Comparison of ENCODE assay signal across 14 cellular contexts in genomic region chr3:101816215-101817149, GRCh38. TPM values are rescaled to one million over a fixed set of nuclear protein-coding genes. Genes with fewer than 3 reads are reported as not detected.
DNase-seq lines count a peak whose midpoint lies in the region; ATAC-seq, FAIRE-seq and TF ChIP-seq lines count a peak whose summit lies in the region.
"Had no signal": no experiment of that assay in that cellular context is flagged by ENCODE, and none has a peak within 500 bp of the region (broad histone marks: within the 10 kb centered on the region; RNA-seq: fewer than 3 reads in every experiment).

No MANE protein-coding gene starts in this region.

- H3K4me1 ChIP-seq in left ventricle myocardium inferior (peaks cover 26% of the 10 kb centered on the region), right atrium auricular region (peaks cover 0 to 12% of the 10 kb centered on the region in 2 donors), astrocyte (ENCODE audit: insufficient read depth, low read length) (no peaks in the 10 kb centered on the region), upper lobe of right lung (no peaks in the 10 kb centered on the region)
- H3K4me1 ChIP-seq: testis had no signal

- FAIRE-seq in astrocyte (lab: Jason Lieb, UNC): no peak
- FAIRE-seq: GM12878 had no signal

- no peak overlapping the region for H3K27ac Mint-ChIP-seq in astrocyte (ENCODE audit: unreplicated experiment)

- H3K9me3 ChIP-seq in left ventricle myocardium inferior (replicated peaks): no peaks in the 10 kb centered on the region
- H3K9me3 ChIP-seq in right atrium auricular region: no peaks in the 10 kb centered on the region
- no peaks in the 10 kb centered on the region for H3K9me3 ChIP-seq in astrocyte (ENCODE audit: insufficient read depth, low read depth, low read length)
- no peaks in the 10 kb centered on the region for H3K9me3 ChIP-seq in upper lobe of right lung
- H3K9me3 ChIP-seq: testis had no signal

- intact Hi-C loops in left ventricle myocardium inferior (cut with micrococcal nuclease): loop anchor here (5.0 kb wide), 1 partner anchor 136 kb away; no protein-coding TSS in a partner anchor
- intact Hi-C loops in upper lobe of right lung (cut with DNase I): no loop called here

- no peak overlapping the region for H3K4me3 Mint-ChIP-seq in astrocyte (ENCODE audit: unreplicated experiment)

- H3K4me2 ChIP-seq in astrocyte (ENCODE audit: low read length): no peak overlapping the region

- no peak overlapping the region for H3K9ac ChIP-seq in astrocyte (ENCODE audit: low read length)

- H4K20me1 ChIP-seq in astrocyte (ENCODE audit: insufficient read depth, low read length): no peaks in the 10 kb centered on the region

- H3K4me1 Mint-ChIP-seq in astrocyte (ENCODE audit: low read depth, unreplicated experiment): peaks cover 2% of the 10 kb centered on the region

- no peak for DNase-seq in left ventricle myocardium inferior
- no peak for DNase-seq in right atrium auricular region (ENCODE audit: low spot score)
- DNase-seq in astrocyte (ENCODE audit: low read depth): peak; percentile 26
- peak; percentile 48 for DNase-seq in kidney epithelial cell (ENCODE audit: low read depth)
- no peak for DNase-seq in upper lobe of right lung
- no peak for DNase-seq in cerebellar nuclear complex (lab: John Stamatoyannopoulos, UW)
- DNase-seq in GM03348 (ENCODE audit: low spot score): no peak
- DNase-seq: activated naive CD4-positive, alpha-beta T cell; Karpas-422; NCI-H1436 treated with DMSO at 0.1 percent for 48 hours; NCI-H345; testis had no signal

- H3K27me3 Mint-ChIP-seq in astrocyte (ENCODE audit: low read depth, unreplicated experiment): no peaks in the 10 kb centered on the region

- H3K36me3 Mint-ChIP-seq in astrocyte (ENCODE audit: low read depth, unreplicated experiment): peaks cover 19% of the 10 kb centered on the region

- no peaks in the 10 kb centered on the region for H3K9me3 Mint-ChIP-seq in astrocyte (ENCODE audit: unreplicated experiment)

- no peaks in the 10 kb centered on the region for H3K79me2 ChIP-seq in astrocyte (ENCODE audit: insufficient read depth, low read length)

- H3K27me3 ChIP-seq in left ventricle myocardium inferior (ENCODE audit: low read depth) (no peaks in the 10 kb centered on the region), right atrium auricular region (no peaks in the 10 kb centered on the region), astrocyte (ENCODE audit: insufficient read depth, low read length) (no peaks in the 10 kb centered on the region), kidney epithelial cell (ENCODE audit: control insufficient read depth, insufficient read depth, low read length) (no peaks in the 10 kb centered on the region), upper lobe of right lung (no peaks in the 10 kb centered on the region)
- H3K27me3 ChIP-seq: testis had no signal

- no peak overlapping the region for H3K4me3 ChIP-seq in left ventricle myocardium inferior
- H3K4me3 ChIP-seq in right atrium auricular region: no peak overlapping the region
- H3K4me3 ChIP-seq in astrocyte (ENCODE audit: insufficient read depth, low read depth, low read length): no peak overlapping the region
- no peak overlapping the region for H3K4me3 ChIP-seq in kidney epithelial cell (ENCODE audit: low read depth, low read length)
- H3K4me3 ChIP-seq in upper lobe of right lung: no peak overlapping the region
- H3K4me3 ChIP-seq: GM12878, testis had no signal

- TF ChIP-seq CTCF in left ventricle myocardium inferior (IDR thresholded peaks at IDR 0.05; ENCODE audit: borderline replicate concordance): no peak
- no peak for TF ChIP-seq CTCF in right atrium auricular region (IDR thresholded peaks at IDR 0.05)
- no peak for TF ChIP-seq CTCF in astrocyte (IDR thresholded peaks at IDR 0.05; ENCODE audit: insufficient read depth, low read depth, low read length)
- TF ChIP-seq CTCF in kidney epithelial cell (IDR thresholded peaks at IDR 0.05; ENCODE audit: insufficient read depth, low read length, poor library complexity, severe bottlenecking): no peak
- no peak for TF ChIP-seq CTCF in upper lobe of right lung (IDR thresholded peaks at IDR 0.05)

- H3K36me3 ChIP-seq in left ventricle myocardium inferior: peaks cover 44% of the 10 kb centered on the region
- H3K36me3 ChIP-seq in right atrium auricular region: peaks cover 3% of the 10 kb centered on the region
- no peaks in the 10 kb centered on the region for H3K36me3 ChIP-seq in astrocyte (ENCODE audit: insufficient read depth, low read length)
- H3K36me3 ChIP-seq in kidney epithelial cell (ENCODE audit: control insufficient read depth, insufficient read depth, low read length): no peaks in the 10 kb centered on the region
- H3K36me3 ChIP-seq in upper lobe of right lung: peaks cover under 1% of the 10 kb centered on the region

- no peak overlapping the region for H2AFZ ChIP-seq in astrocyte (ENCODE audit: low read depth, low read length)

- peak overlapping the region; percentile 73 for H3K27ac ChIP-seq in left ventricle myocardium inferior (replicated peaks)
- H3K27ac ChIP-seq in right atrium auricular region: no peak overlapping the region
- H3K27ac ChIP-seq in astrocyte (ENCODE audit: low read depth, low read length): no peak overlapping the region
- H3K27ac ChIP-seq in upper lobe of right lung: no peak overlapping the region
- H3K27ac ChIP-seq: testis had no signal

- peak; percentile 34 for ATAC-seq in upper lobe of right lung
- ATAC-seq in GM18511 (IDR thresholded peaks at IDR 0.05; ENCODE audit: unreplicated experiment): no peak
- ATAC-seq: GM12878 had no signal

RNA-seq across cellular contexts. Expression of gene NFKBIZ, which starts 32.8 kb away (rescaled TPM):
- 15.0 TPM for total RNA-seq in left ventricle myocardium inferior
- total RNA-seq in right atrium auricular region: 10 to 100 TPM; 26.6 to 28.7 TPM
- total RNA-seq in astrocyte: 30.6 and 39.6 TPM in 2 replicates
- total RNA-seq in kidney epithelial cell: 76.4 and 91.6 TPM in 2 replicates
- 87.7 TPM for total RNA-seq in upper lobe of right lung

RNA-seq across cellular contexts. Expression of gene NXPE3, which starts 37.5 kb away (rescaled TPM):
- 47.9 TPM for total RNA-seq in left ventricle myocardium inferior
- total RNA-seq in right atrium auricular region: 10 to 100 TPM; 22.9 to 49.8 TPM
- total RNA-seq in astrocyte: 45.3 and 46.4 TPM in 2 replicates
- 13.6 and 16.9 TPM in 2 replicates for total RNA-seq in kidney epithelial cell
- 15.9 TPM for total RNA-seq in upper lobe of right lung

Comparison
In these comparisons a context has a peak if more than half of its experiments do, and no peak if none do; other contexts are left out.
1. DNase-seq: peak in astrocyte (single experiment) and kidney epithelial cell (single experiment); none in left ventricle myocardium inferior (single experiment), right atrium auricular region (single experiment), upper lobe of right lung (single experiment), cerebellar nuclear complex (0 of 2) and GM03348 (single experiment).